Comparison of ENCODE assay signal across 19 cellular contexts in genomic region chr7:98312201-98312600, GRCh38. TPM values are rescaled to one million over a fixed set of nuclear protein-coding genes. Genes with fewer than 3 reads are reported as not detected.
DNase-seq lines count a peak whose midpoint lies in the region; ATAC-seq, FAIRE-seq and TF ChIP-seq lines count a peak whose summit lies in the region.
"Had no signal": no experiment of that assay in that cellular context is flagged by ENCODE, and none has a peak within 500 bp of the region (broad histone marks: within the 10 kb centered on the region; RNA-seq: fewer than 3 reads in every experiment).

No MANE protein-coding gene starts in this region.

- H3K27me3 Mint-ChIP-seq in endodermal cell (ENCODE audit: insufficient read depth): no peaks in the 10 kb centered on the region

- H3K9me3 Mint-ChIP-seq in endodermal cell: peaks cover 13% of the 10 kb centered on the region
- H3K9me3 Mint-ChIP-seq: HFFc6 had no signal

- TF ChIP-seq EP300 in HepG2 (IDR thresholded peaks at IDR 0.05; ENCODE audit: low read depth in 2 of 2, low read length in 2 of 2) (no peak), HepG2 (CRISPR knock-in tag; IDR thresholded peaks at IDR 0.05; ENCODE audit: borderline replicate concordance) (no peak)

- H3K4me2 ChIP-seq in HepG2 (ENCODE audit: low read depth, low read length): no peak overlapping the region
- H3K4me2 ChIP-seq: SK-N-SH had no signal

- no peaks in the 10 kb centered on the region for H3K4me1 Mint-ChIP-seq in endodermal cell
- H3K4me1 Mint-ChIP-seq: H9 had no signal

- POLR2A ChIA-PET in HepG2 (lab: Yijun Ruan, JAX) (no interaction called here), RWPE1 (lab: Yijun Ruan, JAX; ENCODE audit: low non-redundant PET) (no interaction called here)

- DNase-seq in HepG2 (ENCODE audit: low spot score) (no peak), right lobe of liver (no peak), RWPE1 (ENCODE audit: low spot score) (no peak), endodermal cell (no peak), SIG-M5 (lab: John Stamatoyannopoulos, UW) (no peak), foreskin fibroblast (no peak)
- DNase-seq: H9, HFFc6, KBM-7, NCI-H1105, NCI-H2029 treated with DMSO at 0.1 percent for 48 hours, NCI-H2171, NCI-H345, NCI-H524, SHP77, SK-N-SH had no signal

- no peak overlapping the region for H3K27ac ChIP-seq in HepG2 (ENCODE audit: extremely low read length, insufficient read depth, low read length)
- no peak overlapping the region for H3K27ac ChIP-seq in right lobe of liver
- peak overlapping the region; percentile 48 for H3K27ac ChIP-seq in RWPE1
- H3K27ac ChIP-seq in endodermal cell (ENCODE audit: low read depth, low read length): no peak overlapping the region

- H4K20me1 ChIP-seq in HepG2 (ENCODE audit: insufficient read depth, low read length): no peaks in the 10 kb centered on the region

- no peak for TF ChIP-seq RAD21 in HepG2 (CRISPR knock-in tag; IDR thresholded peaks at IDR 0.05)

- intact Hi-C loops in HepG2 (cut with micrococcal nuclease; ENCODE audit: unreplicated experiment) (no loop called here), right lobe of liver (cut with DNase I) (no loop called here)

- H3K4me1 ChIP-seq in HepG2 (ENCODE audit: insufficient read depth, low read length) (no peaks in the 10 kb centered on the region), right lobe of liver (no peaks in the 10 kb centered on the region), endodermal cell (ENCODE audit: control insufficient read depth, insufficient read depth, low read length) (no peaks in the 10 kb centered on the region)

- 95% methylated on average over 7 of the region's 7 CpGs for WGBS in HepG2 (ENCODE audit: low lambda C conversion rate)
- 59% methylated on average over 4 of the region's 7 CpGs for WGBS in right lobe of liver (ENCODE audit: insufficient coverage, low coverage, low lambda C conversion rate, missing lambda C conversion rate)
- WGBS in endodermal cell (ENCODE audit: insufficient coverage in 1 of 2, insufficient read length in 1 of 2), 2 experiments: 87 to 88% methylated on average over 5 to 7 of the region's 7 CpGs

- H2AFZ ChIP-seq in HepG2 (ENCODE audit: low read length): no peak overlapping the region

- TF ChIP-seq POLR2A in HepG2 (IDR thresholded peaks at IDR 0.05; ENCODE audit: insufficient read depth in 1 of 2, low read depth in 2 of 2, low read length in 2 of 2) (no peak), right lobe of liver (IDR thresholded peaks at IDR 0.05) (no peak)

- peak overlapping the region; percentile 2 for H3K27ac Mint-ChIP-seq in endodermal cell
- H3K27ac Mint-ChIP-seq: HFFc6 had no signal

- ATAC-seq in HepG2 (no peak), right lobe of liver (no peak), HG03432 (IDR thresholded peaks at IDR 0.05; ENCODE audit: unreplicated experiment) (no peak)

- H3K9me3 ChIP-seq in HepG2 (ENCODE audit: low read length) (no peaks in the 10 kb centered on the region), right lobe of liver (no peaks in the 10 kb centered on the region), endodermal cell (ENCODE audit: control insufficient read depth, low read length) (peaks cover 7% of the 10 kb centered on the region)
- H3K9me3 ChIP-seq: SK-N-SH had no signal

- CTCF ChIA-PET in HepG2 (lab: Yijun Ruan, JAX; ENCODE audit: low intra/inter-chr PET ratio, low total read pairs): no interaction called here
- CTCF ChIA-PET in RWPE1 (lab: Yijun Ruan, JAX): no interaction called here

- no peak for FAIRE-seq in HepG2 (lab: Jason Lieb, UNC)
- FAIRE-seq: A204.1, GM12891 had no signal

- H3K79me2 ChIP-seq in HepG2 (ENCODE audit: insufficient read depth, low read length): no peaks in the 10 kb centered on the region

- BruUV-seq in HepG2 (replicated peaks; lab: Mats Ljungman, UMichigan): no TSS peak

- no peak overlapping the region for H3K4me3 Mint-ChIP-seq in endodermal cell
- H3K4me3 Mint-ChIP-seq: H9, HFFc6 had no signal

- in situ Hi-C loops in HepG2 (cut with HindIII; ENCODE audit: extremely low pct_ligation_motif_present, low pct_unique_long_range_greater_than_20kb): no loop called here

- no peak for TF ChIP-seq CTCF in HepG2 (CRISPR knock-in tag; IDR thresholded peaks at IDR 0.05)
- no peak for TF ChIP-seq CTCF in right lobe of liver (IDR thresholded peaks at IDR 0.05)
- TF ChIP-seq CTCF in RWPE1 (conservative IDR thresholded peaks at IDR 0.05; ENCODE audit: low read depth): no peak
- no peak for TF ChIP-seq CTCF in endodermal cell (conservative IDR thresholded peaks at IDR 0.05)
- TF ChIP-seq CTCF in foreskin fibroblast (IDR thresholded peaks at IDR 0.05; ENCODE audit: low read depth, low read length): no peak

- peaks cover 65% of the 10 kb centered on the region for H3K36me3 Mint-ChIP-seq in endodermal cell (ENCODE audit: low read depth)

- H3K36me3 ChIP-seq in HepG2 (replicated peaks in 1 of 2; ENCODE audit: control insufficient read depth in 1 of 2, insufficient read depth in 2 of 2, low read length in 2 of 2) (peaks cover 22 to 36% of the 10 kb centered on the region in 2 experiments; a peak in 4 of 5 replicates), right lobe of liver (peaks cover 0 to 54% (median 3%) of the 10 kb centered on the region in 4 donors), endodermal cell (ENCODE audit: control insufficient read depth, insufficient read depth, low read length) (peaks cover 29% of the 10 kb centered on the region)

- H3K27me3 ChIP-seq in HepG2 (ENCODE audit: control insufficient read depth in 1 of 2, insufficient read depth in 2 of 2, low read length in 2 of 2) (no peaks in the 10 kb centered on the region), right lobe of liver (no peaks in the 10 kb centered on the region), endodermal cell (ENCODE audit: control insufficient read depth, insufficient read depth, low read length, poor library complexity, severe bottlenecking) (no peaks in the 10 kb centered on the region)

- H3K9ac ChIP-seq in HepG2 (ENCODE audit: insufficient read depth, low read depth, low read length) (no peak overlapping the region), endodermal cell (ENCODE audit: extremely low read depth, low read length, poor library complexity, severe bottlenecking) (no peak overlapping the region)
- H3K9ac ChIP-seq: SK-N-SH had no signal

- H3K4me3 ChIP-seq in HepG2 (replicated peaks in 1 of 3; ENCODE audit: insufficient read depth in 1 of 3, low read depth in 2 of 3, low read length in 3 of 3) (no peak overlapping the region), right lobe of liver (no peak overlapping the region), endodermal cell (ENCODE audit: low read length) (no peak overlapping the region), foreskin fibroblast (ENCODE audit: low read depth in 1 of 2, low read length in 2 of 2) (no peak overlapping the region)

TF ChIP-seq in HepG2, 621 proteins besides CTCF, POLR2A, EP300 and RAD21:
- peak; percentile 31 for TF ChIP-seq RBM22 (optimal IDR thresholded peaks at IDR 0.05; ENCODE audit: low read length)
- TF ChIP-seq TBL1XR1 (IDR thresholded peaks at IDR 0.05; ENCODE audit: borderline replicate concordance, low read length, partially characterized antibody): no peak

RNA-seq across cellular contexts. Expression of gene BRI3, which starts 30.7 kb away (rescaled TPM):
- total RNA-seq in HepG2 (2016; rRNA removed; fragmentation: Illumina TruSeq; extraction: Trizol): 37.2 and 54.0 TPM in 2 replicates
- 362 and 379 TPM in 2 replicates for total RNA-seq in HepG2 (2016; cell fraction: cytosol; rRNA removed; fragmentation: Illumina TruSeq; extraction: Trizol; ENCODE audit: low read depth)
- total RNA-seq in HepG2 (2016; cell fraction: insoluble cytoplasmic fraction; rRNA removed; fragmentation: Illumina TruSeq; extraction: Trizol): 32.4 and 58.8 TPM in 2 replicates
- total RNA-seq in HepG2 (2016; cell fraction: membrane; rRNA removed; fragmentation: Illumina TruSeq; extraction: Trizol): 234 and 253 TPM in 2 replicates
- total RNA-seq in HepG2 (2016; cell fraction: nucleus; rRNA removed; fragmentation: Illumina TruSeq; extraction: Trizol): 25.6 and 29.4 TPM in 2 replicates
- polyA plus RNA-seq in HepG2 (2011; rRNA removed): 103 and 113 TPM in 2 replicates
- polyA plus RNA-seq in HepG2 (2011; cell fraction: cytosol; rRNA removed): 80.0 TPM in 2 replicates
- 27.5 and 33.8 TPM in 2 replicates for polyA plus RNA-seq in HepG2 (2011; cell fraction: nucleus; rRNA removed)
- 83.2 and 95.1 TPM in 2 replicates for polyA plus RNA-seq in HepG2 (2012)
- polyA plus RNA-seq in HepG2 (2016; cell fraction: cytosol; fragmentation: Illumina TruSeq; extraction: Trizol; ENCODE audit: low read depth): 889 and 952 TPM in 2 replicates
- polyA plus RNA-seq in HepG2 (2016; cell fraction: insoluble cytoplasmic fraction; fragmentation: Illumina TruSeq; extraction: Trizol; ENCODE audit: low read depth): 61.2 and 81.9 TPM in 2 replicates
- polyA plus RNA-seq in HepG2 (2016; cell fraction: membrane; fragmentation: Illumina TruSeq; extraction: Trizol; ENCODE audit: low read depth): 488 and 495 TPM in 2 replicates
- polyA plus RNA-seq in HepG2 (2016; cell fraction: nucleus; fragmentation: Illumina TruSeq; extraction: Trizol; ENCODE audit: insufficient read depth, low read depth): 59.1 and 78.9 TPM in 2 replicates
- polyA minus RNA-seq in HepG2 (2011; rRNA and poly(A)+ RNA removed; ENCODE audit: low replicate concordance): 61.6 and 63.3 TPM in 2 replicates
- 27.4 and 34.8 TPM in 2 replicates for polyA minus RNA-seq in HepG2 (2011; cell fraction: cytosol; rRNA and poly(A)+ RNA removed)
- 22.8 and 23.6 TPM in 2 replicates for polyA minus RNA-seq in HepG2 (2011; cell fraction: nucleus; rRNA and poly(A)+ RNA removed)
- 100 to 1,000 TPM in 4 of 6 experiments, 10 to 100 TPM in 2; 34.7 to 160 (median 137) TPM for total RNA-seq in right lobe of liver
- total RNA-seq in endodermal cell: 100 to 1,000 TPM; 130 to 152 TPM
- 158 TPM for polyA plus RNA-seq in endodermal cell (2013, experiment 1 of 2)
- polyA plus RNA-seq in endodermal cell (2013, experiment 2 of 2): 139 TPM
